ENCODE assay signal across 31 cellular contexts in the genomic region with DNA sequence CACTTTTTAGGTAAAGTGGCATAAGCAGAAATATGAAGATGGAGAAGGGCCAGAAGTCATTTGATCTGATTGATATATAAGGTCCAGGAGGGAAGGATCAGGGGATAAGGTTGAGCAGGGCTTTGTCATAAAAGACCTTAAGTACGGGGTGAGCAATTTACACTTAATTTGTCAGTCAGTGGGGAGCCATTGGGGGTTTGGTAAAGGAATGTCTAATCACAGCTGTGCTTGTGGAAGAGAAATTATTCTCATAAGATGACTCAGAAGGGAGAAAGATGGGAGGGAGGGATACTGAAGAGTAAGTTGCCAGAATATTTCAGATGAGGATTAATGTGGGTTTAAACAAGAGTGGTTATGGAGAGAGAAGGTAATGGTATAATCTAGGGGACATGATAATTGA.
"Had no signal": no experiment of that assay in that cellular context is flagged by ENCODE, and none has a peak within 500 bp of the region (broad histone marks: within the 10 kb centered on the region; RNA-seq: fewer than 3 reads in every experiment).

No MANE protein-coding gene starts in this region.

- H3K27me3 Mint-ChIP-seq: activated CD8-positive, alpha-beta T cell treated with anti-CD3 and anti-CD28 coated beads for 36 hours; activated naive CD8-positive, alpha-beta T cell; activated T-helper 17 cell treated with anti-CD3 and anti-CD28 coated beads, Interleukin-2, amount 50 U/mL, for 72 hours; T-cell had no signal

- H3K4me3 ChIP-seq: body of pancreas, gastrocnemius medialis, heart left ventricle had no signal

- ATAC-seq: body of pancreas, esophagus mucosa, gastrocnemius medialis, heart left ventricle, T-cell had no signal

- H3K4me3 Mint-ChIP-seq: activated CD8-positive, alpha-beta T cell treated with anti-CD3 and anti-CD28 coated beads for 36 hours; activated naive CD8-positive, alpha-beta T cell; activated T-cell treated with anti-CD3 and anti-CD28 coated beads, Interleukin-2, amount 50 U/mL, for 4 hours; activated T-helper 17 cell treated with anti-CD3 and anti-CD28 coated beads, Interleukin-2, amount 50 U/mL, for 72 hours; T-cell; T-helper 1 cell treated with Interleukin-12 subunit alpha and Interleukin-12 subunit beta and Interleukin-4 antibody, amounts not matched to agents 30 μg/mL and 1 μg/mL, for 36 hours; T-helper 2 cell treated with Interferon-gamma antibody and Interleukin-4, amounts not matched to agents 5 μg/mL and 100 μg/mL, for 36 hours had no signal

- H3K9me3 ChIP-seq: body of pancreas, gastrocnemius medialis, heart left ventricle had no signal

- H3K27ac ChIP-seq: body of pancreas, foreskin keratinocyte, gastrocnemius medialis, heart left ventricle had no signal

- H3K4me1 ChIP-seq: body of pancreas, foreskin keratinocyte, gastrocnemius medialis had no signal

- H3K27ac Mint-ChIP-seq: activated CD8-positive, alpha-beta T cell treated with anti-CD3 and anti-CD28 coated beads for 36 hours; activated naive CD8-positive, alpha-beta T cell; activated T-helper 17 cell treated with anti-CD3 and anti-CD28 coated beads, Interleukin-2, amount 50 U/mL, for 72 hours; T-cell; T-helper 1 cell treated with Interleukin-12 subunit alpha and Interleukin-12 subunit beta and Interleukin-4 antibody, amounts not matched to agents 30 μg/mL and 1 μg/mL, for 36 hours; T-helper 2 cell treated with Interferon-gamma antibody and Interleukin-4, amounts not matched to agents 5 μg/mL and 100 μg/mL, for 36 hours had no signal

- H3K36me3 ChIP-seq: gastrocnemius medialis, heart left ventricle had no signal

- H3K36me3 Mint-ChIP-seq: T-cell had no signal

- H3K27me3 ChIP-seq: body of pancreas, foreskin keratinocyte, gastrocnemius medialis, heart left ventricle had no signal

- H3K9me3 Mint-ChIP-seq: activated CD8-positive, alpha-beta T cell treated with anti-CD3 and anti-CD28 coated beads for 36 hours; activated T-cell treated with anti-CD3 and anti-CD28 coated beads, Interleukin-2, amount 50 U/mL, for 4 hours; activated T-helper 17 cell treated with anti-CD3 and anti-CD28 coated beads, Interleukin-2, amount 50 U/mL, for 72 hours had no signal

- DNase-seq: activated CD4-positive, alpha-beta T cell treated with anti-CD3 and anti-CD28 coated beads for 1 hour; activated CD4-positive, alpha-beta T cell treated with anti-CD3 and anti-CD28 coated beads for 4 hours; activated CD4-positive, alpha-beta T cell treated with anti-CD3 and anti-CD28 coated beads, Interleukin-2, amount 50 U/mL, for 1 hour; activated CD4-positive, alpha-beta T cell treated with anti-CD3 and anti-CD28 coated beads, Interleukin-2, amount 50 U/mL, for 48 hours; activated CD4-positive, CD25-positive, alpha-beta regulatory T cell; activated CD8-positive, alpha-beta memory T cell treated with anti-CD3 and anti-CD28 coated beads for 24 hours; activated CD8-positive, alpha-beta T cell treated with anti-CD3 and anti-CD28 coated beads for 36 hours; activated effector memory CD4-positive, alpha-beta T cell treated with Interleukin-2 at 50 U/mL for 16 hours; activated gamma-delta T cell treated with Interleukin-2 at 50 U/mL for 16 hours; activated naive CD4-positive, alpha-beta T cell treated with anti-CD3 and anti-CD28 coated beads, Interleukin-2, amount 50 U/mL, for 16 hours; activated naive CD4-positive, alpha-beta T cell treated with Interleukin-2 at 50 U/mL for 16 hours; activated T-cell treated with anti-CD3 and anti-CD28 coated beads, Interleukin-2, amount 50 U/mL, for 4 hours; amygdala; aorta; body of pancreas; caudate nucleus; cortex of kidney; dermis blood vessel endothelial cell; effector CD4-positive, alpha-beta T cell; foreskin keratinocyte; gastrocnemius medialis; glutamatergic neuron; heart left ventricle; SW 1271; T-cell; T1000 had no signal
